Comparison of ENCODE assay signal across 23 cellular contexts in the genomic region with DNA sequence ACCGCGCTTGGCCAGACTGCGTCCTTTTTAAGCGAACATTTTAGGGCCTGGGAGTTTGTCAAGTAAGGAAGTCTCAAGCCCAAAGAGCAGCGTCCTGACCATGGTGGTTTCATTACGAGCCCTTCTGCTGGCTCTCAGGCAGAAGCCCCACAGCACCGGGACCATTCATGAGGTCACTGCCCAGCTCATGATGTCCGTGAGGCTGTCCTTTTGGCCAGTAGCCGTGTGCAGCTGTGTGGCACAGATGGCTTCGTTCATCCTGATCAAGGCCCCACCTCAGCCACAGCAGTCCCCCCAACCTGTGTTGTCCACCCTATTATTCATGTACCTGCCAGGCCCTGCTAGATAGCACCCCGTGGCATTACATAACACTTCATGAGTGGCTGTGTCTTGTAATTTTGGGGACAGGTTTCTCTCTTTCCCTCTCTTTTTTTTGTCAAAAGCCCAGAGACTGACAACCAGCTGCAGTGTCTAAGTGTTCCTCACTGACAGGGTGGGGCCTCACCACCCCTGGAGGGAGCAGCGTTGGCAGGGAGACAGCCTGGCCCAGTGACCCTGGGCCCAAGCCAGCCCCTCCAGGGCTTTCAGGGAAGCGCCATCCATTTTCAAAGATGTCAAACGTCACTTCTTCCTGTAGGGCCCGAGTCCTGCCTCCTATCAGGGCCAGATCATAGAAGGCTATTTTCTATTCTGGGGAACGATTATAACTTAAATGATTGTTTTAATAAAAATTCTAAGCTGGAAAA. TPM values are rescaled to one million over a fixed set of nuclear protein-coding genes. Genes with fewer than 3 reads are reported as not detected.
DNase-seq lines count a peak whose midpoint lies in the region; ATAC-seq and TF ChIP-seq lines count a peak whose summit lies in the region.
"Had no signal": no experiment of that assay in that cellular context is flagged by ENCODE, and none has a peak within 500 bp of the region (broad histone marks: within the 10 kb centered on the region; RNA-seq: fewer than 3 reads in every experiment).

No MANE protein-coding gene starts in this region.

- no peak overlapping the region for H2BK120ac ChIP-seq in neuronal stem cell (ENCODE audit: low read depth, low read length)

- peaks cover 17 to 47% (median 32%) of the 10 kb centered on the region in 11 experiments for H3K36me3 ChIP-seq in BLaER1 treated with 17β-estradiol and CSF1 and Interleukin-3, amounts not matched to agents 10 nM and 100 nM
- H3K36me3 ChIP-seq in Caco-2 (ENCODE audit: control insufficient read depth, insufficient read depth, low read length) (no peaks in the 10 kb centered on the region), neuronal stem cell (replicated peaks in 1 of 2; ENCODE audit: control insufficient read depth in 2 of 2, insufficient read depth in 2 of 2, low read length in 2 of 2) (peaks cover 2 to 38% of the 10 kb centered on the region in 2 donors), ascending aorta (peaks cover 16 to 22% of the 10 kb centered on the region in 2 donors)

- no peak overlapping the region for H2AK5ac ChIP-seq in neuronal stem cell (ENCODE audit: low read depth, low read length)

- no peak overlapping the region for H4K91ac ChIP-seq in neuronal stem cell (ENCODE audit: low read depth, low read length, poor library complexity)

- no peaks in the 10 kb centered on the region for H3K79me1 ChIP-seq in neuronal stem cell (ENCODE audit: low read depth, low read length)

- no peak overlapping the region for H4K8ac ChIP-seq in neuronal stem cell (ENCODE audit: low read depth, low read length)

- H3K14ac ChIP-seq in neuronal stem cell (ENCODE audit: low read length): no peak overlapping the region

- no peak overlapping the region for H2AFZ ChIP-seq in neuronal stem cell (ENCODE audit: low read length)

- no peak overlapping the region for H3K4ac ChIP-seq in neuronal stem cell (ENCODE audit: low read length)

- intact Hi-C loops in Caco-2 (cut with micrococcal nuclease; ENCODE audit: unreplicated experiment): no loop called here
- intact Hi-C loops in ascending aorta (cut with DNase I): no loop called here

- H3K4me3 Mint-ChIP-seq in Caco-2 (ENCODE audit: unreplicated experiment): no peak overlapping the region
- H3K4me3 Mint-ChIP-seq: CD8-positive, alpha-beta T cell had no signal

- H3K4me1 Mint-ChIP-seq in Caco-2 (ENCODE audit: low read depth, unreplicated experiment): no peaks in the 10 kb centered on the region

- CTCF ChIA-PET in Caco-2 (lab: Charles Lee): interaction anchor here (0.7 kb wide), 2 partner anchors 14 to 76 kb away, joined by 3 to 4 read pairs; no protein-coding TSS in a partner anchor
- CTCF ChIA-PET in RWPE1 (lab: Yijun Ruan, JAX): no interaction called here

- H3K4me2 ChIP-seq in BLaER1 treated with 17β-estradiol and CSF1 and Interleukin-3, amounts not matched to agents 10 nM and 100 nM: peak overlapping the region in 8 of 11 experiments; percentile 27 to 100 (median 97); a peak in 15 of 22 replicates
- no peak overlapping the region for H3K4me2 ChIP-seq in neuronal stem cell (ENCODE audit: insufficient read depth, low read length, poor library complexity, severe bottlenecking)

- DNase-seq in Caco-2 (no peak), RWPE1 (ENCODE audit: low spot score) (no peak), neuronal stem cell (ENCODE audit: low spot score) (no peak), NCI-H524 (lab: John Stamatoyannopoulos, UW) (no peak), ascending aorta (ENCODE audit: low spot score in 2 of 2) (no peak), left lobe of liver (ENCODE audit: low spot score) (no peak), dedifferentiated amniotic fluid mesenchymal stem cell (ENCODE audit: extremely low spot score) (no peak)
- DNase-seq: CD8-positive, alpha-beta T cell; DMS53; EL; GF-D8; Kasumi-1; MM.1S; NCI-H1048; NCI-H1436 treated with DMSO at 0.1 percent for 48 hours; NCI-H1930; NCI-H226; NCI-H510A treated with DMSO at 0.1 percent for 48 hours; NCI-H82; SHP77 had no signal

- H3K36me3 Mint-ChIP-seq in Caco-2 (ENCODE audit: insufficient read depth, unreplicated experiment): peaks cover 6% of the 10 kb centered on the region

- no CpG with 5 or more reads among the region's 16 CpGs for whole genome bisulfite sequencing in neuronal stem cell (ENCODE audit: extremely low coverage in 2 of 2, insufficient read length in 2 of 2, insufficient replicate concordance in 1 of 2), 2 donors

- H3K9ac ChIP-seq in BLaER1 treated with 17β-estradiol and CSF1 and Interleukin-3, amounts not matched to agents 10 nM and 100 nM: peak overlapping the region in 3 of 11 experiments; percentile 3 to 34 (median 29); a peak in 4 of 22 replicates
- H3K9ac ChIP-seq in neuronal stem cell (ENCODE audit: low read depth, low read length, poor library complexity): no peak overlapping the region

- no peak overlapping the region for H3K4me3 ChIP-seq in BLaER1 treated with 17β-estradiol and CSF1 and Interleukin-3, amounts not matched to agents 10 nM and 100 nM
- H3K4me3 ChIP-seq in Caco-2 (ENCODE audit: low read depth, low read length) (no peak overlapping the region), neuronal stem cell (ENCODE audit: low read length in 2 of 2) (no peak overlapping the region), ascending aorta (no peak overlapping the region)

- H4K20me1 ChIP-seq in BLaER1 treated with 17β-estradiol and CSF1 and Interleukin-3, amounts not matched to agents 10 nM and 100 nM: peaks cover 0 to 48% (median 0%) of the 10 kb centered on the region in 11 experiments; a peak in 6 of 22 replicates

- no peak overlapping the region for H2BK15ac ChIP-seq in neuronal stem cell (ENCODE audit: low read length)

- no peaks in the 10 kb centered on the region for H3K9me3 Mint-ChIP-seq in Caco-2 (ENCODE audit: unreplicated experiment)
- H3K9me3 Mint-ChIP-seq: CD8-positive, alpha-beta T cell had no signal

- peak overlapping the region in 3 of 11 experiments; percentile 1 to 32 (median 4); a peak in 2 of 22 replicates for H3K27ac ChIP-seq in BLaER1 treated with 17β-estradiol and CSF1 and Interleukin-3, amounts not matched to agents 10 nM and 100 nM
- H3K27ac ChIP-seq in RWPE1 (peak overlapping the region; percentile 5; the same call in 1 of the 2 replicates), neuronal stem cell (replicated peaks; ENCODE audit: low read length) (no peak overlapping the region), ascending aorta (no peak overlapping the region)

- TF ChIP-seq CTCF in Caco-2 (IDR thresholded peaks at IDR 0.05; ENCODE audit: insufficient read depth in 1 of 2, low read depth in 1 of 2, low read length in 1 of 2, severe bottlenecking in 1 of 2, unreplicated experiment in 1 of 2) (no peak), RWPE1 (conservative IDR thresholded peaks at IDR 0.05; ENCODE audit: low read depth) (no peak), ascending aorta (IDR thresholded peaks at IDR 0.05) (no peak)

- H2BK12ac ChIP-seq in neuronal stem cell (ENCODE audit: low read length): no peak overlapping the region

- H3K4me1 ChIP-seq in BLaER1 treated with 17β-estradiol and CSF1 and Interleukin-3, amounts not matched to agents 10 nM and 100 nM: peaks cover 38 to 92% (median 80%) of the 10 kb centered on the region in 10 experiments
- peaks cover 5% of the 10 kb centered on the region for H3K4me1 ChIP-seq in Caco-2
- H3K4me1 ChIP-seq in neuronal stem cell (ENCODE audit: control insufficient read depth in 2 of 2, insufficient read depth in 1 of 2, low read depth in 1 of 2, low read length in 2 of 2): peaks cover 5 to 10% of the 10 kb centered on the region in 2 donors
- peaks cover 0 to 1% of the 10 kb centered on the region in 2 donors for H3K4me1 ChIP-seq in ascending aorta

- POLR2A ChIA-PET in Caco-2 (lab: Charles Lee) (no interaction called here), RWPE1 (lab: Yijun Ruan, JAX; ENCODE audit: low non-redundant PET) (no interaction called here)

- ATAC-seq in left lobe of liver: no peak
- ATAC-seq: CD8-positive, alpha-beta T cell had no signal

- peaks cover 0 to 5% (median 0%) of the 10 kb centered on the region in 11 experiments; a peak in 1 of 22 replicates for H3K27me3 ChIP-seq in BLaER1 treated with 17β-estradiol and CSF1 and Interleukin-3, amounts not matched to agents 10 nM and 100 nM
- H3K27me3 ChIP-seq in Caco-2 (replicated peaks; ENCODE audit: control insufficient read depth, insufficient read depth, low read length): no peaks in the 10 kb centered on the region
- H3K27me3 ChIP-seq in neuronal stem cell (ENCODE audit: control insufficient read depth in 3 of 3, insufficient read depth in 3 of 3, low read depth in 1 of 3, low read length in 3 of 3): peaks cover 0 to 15% (median 6%) of the 10 kb centered on the region in 3 experiments
- H3K27me3 ChIP-seq in ascending aorta: no peaks in the 10 kb centered on the region

- peak overlapping the region; percentile 46 for H3K18ac ChIP-seq in neuronal stem cell (ENCODE audit: low read length)

- H3K9me3 ChIP-seq in BLaER1 treated with 17β-estradiol and CSF1 and Interleukin-3, amounts not matched to agents 10 nM and 100 nM (replicated peaks in 1 of 11): no peaks in the 10 kb centered on the region
- H3K9me3 ChIP-seq in Caco-2 (no peaks in the 10 kb centered on the region), neuronal stem cell (replicated peaks in 1 of 2; ENCODE audit: control insufficient read depth in 2 of 2, insufficient read depth in 1 of 2, low read depth in 1 of 2, low read length in 2 of 2) (no peaks in the 10 kb centered on the region), ascending aorta (no peaks in the 10 kb centered on the region)

- TSS peak; percentile 23 for BruUV-seq in Caco-2 (replicated peaks; lab: Mats Ljungman, UMichigan)

- H2BK5ac ChIP-seq in neuronal stem cell (ENCODE audit: low read length): no peak overlapping the region

- no peaks in the 10 kb centered on the region for H3K27me3 Mint-ChIP-seq in Caco-2 (ENCODE audit: insufficient read depth, unreplicated experiment)

- no peak overlapping the region for H3K27ac Mint-ChIP-seq in Caco-2 (ENCODE audit: unreplicated experiment)
- H3K27ac Mint-ChIP-seq: CD8-positive, alpha-beta T cell had no signal

- no peak overlapping the region for H3K23ac ChIP-seq in neuronal stem cell (ENCODE audit: low read depth, low read length, poor library complexity)

RNA-seq across cellular contexts. Expression of a gene that starts 21.8 kb away (rescaled TPM):
- total RNA-seq in Caco-2 (2022): not detected in 2 replicates
- polyA plus RNA-seq in neuronal stem cell (2013, experiment 1 of 2): 0.04 TPM
- 0.04 TPM for polyA plus RNA-seq in neuronal stem cell (2013, experiment 2 of 2)
- total RNA-seq in ascending aorta: not detected
- not detected for total RNA-seq in left lobe of liver
- total RNA-seq: A673, RPMI7951 had no signal
